Comparison of ENCODE assay signal across 20 cellular contexts in genomic region chr18:48698707-48699106, GRCh38.
DNase-seq lines count a peak whose midpoint lies in the region; ATAC-seq and TF ChIP-seq lines count a peak whose summit lies in the region.
"Had no signal": no experiment of that assay in that cellular context is flagged by ENCODE, and none has a peak within 500 bp of the region (broad histone marks: within the 10 kb centered on the region; RNA-seq: fewer than 3 reads in every experiment).

No MANE protein-coding gene starts in this region.

- H3K4me1 ChIP-seq in CD8-positive, alpha-beta T cell (ENCODE audit: insufficient read depth, low read length) = no peaks in the 10 kb centered on the region
- H3K4me1 ChIP-seq: upper lobe of right lung had no signal

- POLR2A ChIA-PET in CD8-positive, alpha-beta T cell (lab: Charles Lee) = no interaction called here

- peak; percentile 82 for DNase-seq in activated CD8-positive, alpha-beta memory T cell treated with anti-CD3 and anti-CD28 coated beads, Interleukin-2, amount 10 ng/mL, durations not matched to agents 7 days and 5 days
- DNase-seq in activated CD8-positive, alpha-beta memory T cell treated with anti-CD3 and anti-CD28 coated beads for 24 hours = no peak
- peak; percentile 13 for DNase-seq in SKM-1 (lab: John Stamatoyannopoulos, UW; ENCODE audit: unreplicated experiment)
- peak in 1 of 2 donors; percentile 58 for DNase-seq in stimulated activated effector memory CD8-positive, alpha-beta T cell treated with anti-CD3 and anti-CD28 coated beads, Interleukin-12 subunit alpha, Interleukin-12 subunit beta, amount 100 ng/mL, for 72 hours (ENCODE audit: low spot score in 2 of 2)
- DNase-seq in activated naive CD4-positive, alpha-beta T cell treated with Interleukin-2 at 50 U/mL for 16 hours = no peak
- DNase-seq in CD8-positive, alpha-beta T cell = no peak
- DNase-seq: activated CD4-positive, alpha-beta T cell treated with anti-CD3 and anti-CD28 coated beads for 36 hours; activated T-cell treated with anti-CD3 and anti-CD28 coated beads, Interleukin-2, amount 50 U/mL, for 1 hour; effector memory CD8-positive, alpha-beta T cell; hypothalamus; left cardiac atrium; NCI-H1092 treated with DMSO at 0.1 percent for 48 hours; ovary; Right ventricle myocardium superior; stimulated activated CD4-positive, alpha-beta T cell treated with anti-CD3 and anti-CD28 coated beads, Interleukin-4, amount 100 ng/mL, for 4 hours; T-helper 17 cell; upper lobe of right lung had no signal

- peaks cover 2% of the 10 kb centered on the region for H3K27me3 Mint-ChIP-seq in activated CD8-positive, alpha-beta memory T cell treated with anti-CD3 and anti-CD28 coated beads, Interleukin-2, amount 10 ng/mL, durations not matched to agents 7 days and 5 days
- no peaks in the 10 kb centered on the region for H3K27me3 Mint-ChIP-seq in CD8-positive, alpha-beta T cell (ENCODE audit: low read depth)
- H3K27me3 Mint-ChIP-seq: activated CD4-positive, alpha-beta T cell treated with anti-CD3 and anti-CD28 coated beads for 36 hours; effector memory CD8-positive, alpha-beta T cell had no signal

- peak; percentile 72 for ATAC-seq in activated CD8-positive, alpha-beta memory T cell treated with anti-CD3 and anti-CD28 coated beads, Interleukin-2, amount 10 ng/mL, durations not matched to agents 7 days and 5 days
- ATAC-seq in HG02885 (IDR thresholded peaks at IDR 0.05; ENCODE audit: poor library complexity, unreplicated experiment) = peak; percentile 42
- ATAC-seq in stimulated activated effector memory CD8-positive, alpha-beta T cell treated with anti-CD3 and anti-CD28 coated beads, Interleukin-12 subunit alpha, Interleukin-12 subunit beta, amount 100 ng/mL, for 72 hours = peak; percentile 80
- no peak for ATAC-seq in CD8-positive, alpha-beta T cell
- no peak for ATAC-seq in HG03095 (IDR thresholded peaks at IDR 0.05; ENCODE audit: unreplicated experiment)
- ATAC-seq: activated CD4-positive, alpha-beta T cell treated with anti-CD3 and anti-CD28 coated beads for 36 hours; effector memory CD8-positive, alpha-beta T cell; HepG2; T-helper 17 cell; upper lobe of right lung had no signal

- no peak overlapping the region for H3K27ac ChIP-seq in CD8-positive, alpha-beta T cell (ENCODE audit: low read depth, low read length)
- H3K27ac ChIP-seq: ovary, upper lobe of right lung had no signal

- peak overlapping the region; percentile 24 for H3K27ac Mint-ChIP-seq in activated CD8-positive, alpha-beta memory T cell treated with anti-CD3 and anti-CD28 coated beads, Interleukin-2, amount 10 ng/mL, durations not matched to agents 7 days and 5 days
- no peak overlapping the region for H3K27ac Mint-ChIP-seq in stimulated activated effector memory CD8-positive, alpha-beta T cell treated with anti-CD3 and anti-CD28 coated beads, Interleukin-12 subunit alpha, Interleukin-12 subunit beta, amount 100 ng/mL, for 72 hours
- no peak overlapping the region for H3K27ac Mint-ChIP-seq in CD8-positive, alpha-beta T cell
- H3K27ac Mint-ChIP-seq: activated CD4-positive, alpha-beta T cell treated with anti-CD3 and anti-CD28 coated beads for 36 hours; effector memory CD8-positive, alpha-beta T cell; T-helper 17 cell had no signal

- CTCF ChIA-PET in activated CD8-positive, alpha-beta memory T cell treated with anti-CD3 and anti-CD28 coated beads, Interleukin-2, amount 10 ng/mL, durations not matched to agents 7 days and 5 days (lab: Charles Lee) = interaction anchor here (0.8 to 1.7 kb wide), 4 partner anchors 10 to 25 kb away, joined by 3 to 4 read pairs (median 3); no protein-coding TSS in a partner anchor
- CTCF ChIA-PET in CD8-positive, alpha-beta T cell (lab: Charles Lee) = interaction anchor here (0.6 kb wide), 1 partner anchor 686 kb away, joined by 3 read pairs; no protein-coding TSS in a partner anchor

- no peaks in the 10 kb centered on the region for H3K36me3 ChIP-seq in CD8-positive, alpha-beta T cell (ENCODE audit: insufficient read depth, low read length)
- H3K36me3 ChIP-seq: ovary, upper lobe of right lung had no signal

- H3K4me3 Mint-ChIP-seq in activated CD8-positive, alpha-beta memory T cell treated with anti-CD3 and anti-CD28 coated beads, Interleukin-2, amount 10 ng/mL, durations not matched to agents 7 days and 5 days = no peak overlapping the region
- no peak overlapping the region for H3K4me3 Mint-ChIP-seq in stimulated activated effector memory CD8-positive, alpha-beta T cell treated with anti-CD3 and anti-CD28 coated beads, Interleukin-12 subunit alpha, Interleukin-12 subunit beta, amount 100 ng/mL, for 72 hours
- no peak overlapping the region for H3K4me3 Mint-ChIP-seq in CD8-positive, alpha-beta T cell
- H3K4me3 Mint-ChIP-seq: activated CD4-positive, alpha-beta T cell treated with anti-CD3 and anti-CD28 coated beads for 36 hours; effector memory CD8-positive, alpha-beta T cell; T-helper 17 cell had no signal

- H3K4me3 ChIP-seq in CD8-positive, alpha-beta T cell (ENCODE audit: low read depth, low read length) = no peak overlapping the region
- H3K4me3 ChIP-seq: ovary, upper lobe of right lung had no signal

- H3K4me1 Mint-ChIP-seq in activated CD8-positive, alpha-beta memory T cell treated with anti-CD3 and anti-CD28 coated beads, Interleukin-2, amount 10 ng/mL, durations not matched to agents 7 days and 5 days = peaks cover 56% of the 10 kb centered on the region
- H3K4me1 Mint-ChIP-seq in stimulated activated effector memory CD8-positive, alpha-beta T cell treated with anti-CD3 and anti-CD28 coated beads, Interleukin-12 subunit alpha, Interleukin-12 subunit beta, amount 100 ng/mL, for 72 hours = peaks cover 39% of the 10 kb centered on the region
- H3K4me1 Mint-ChIP-seq in CD8-positive, alpha-beta T cell (ENCODE audit: low read depth) = no peaks in the 10 kb centered on the region
- H3K4me1 Mint-ChIP-seq: activated CD4-positive, alpha-beta T cell treated with anti-CD3 and anti-CD28 coated beads for 36 hours had no signal

- no peaks in the 10 kb centered on the region for H3K9me3 ChIP-seq in CD8-positive, alpha-beta T cell (ENCODE audit: low read length)
- H3K9me3 ChIP-seq: ovary, upper lobe of right lung had no signal

- intact Hi-C loops in CD8-positive, alpha-beta T cell (cut with DNase I, micrococcal nuclease) = no loop called here

- H3K36me3 Mint-ChIP-seq in activated CD8-positive, alpha-beta memory T cell treated with anti-CD3 and anti-CD28 coated beads, Interleukin-2, amount 10 ng/mL, durations not matched to agents 7 days and 5 days = no peaks in the 10 kb centered on the region
- peaks cover 7% of the 10 kb centered on the region for H3K36me3 Mint-ChIP-seq in stimulated activated effector memory CD8-positive, alpha-beta T cell treated with anti-CD3 and anti-CD28 coated beads, Interleukin-12 subunit alpha, Interleukin-12 subunit beta, amount 100 ng/mL, for 72 hours
- no peaks in the 10 kb centered on the region for H3K36me3 Mint-ChIP-seq in CD8-positive, alpha-beta T cell

- no peaks in the 10 kb centered on the region for H3K9me3 Mint-ChIP-seq in activated CD8-positive, alpha-beta memory T cell treated with anti-CD3 and anti-CD28 coated beads, Interleukin-2, amount 10 ng/mL, durations not matched to agents 7 days and 5 days (ENCODE audit: low read depth)
- H3K9me3 Mint-ChIP-seq in stimulated activated effector memory CD8-positive, alpha-beta T cell treated with anti-CD3 and anti-CD28 coated beads, Interleukin-12 subunit alpha, Interleukin-12 subunit beta, amount 100 ng/mL, for 72 hours = no peaks in the 10 kb centered on the region
- no peaks in the 10 kb centered on the region for H3K9me3 Mint-ChIP-seq in CD8-positive, alpha-beta T cell
- H3K9me3 Mint-ChIP-seq: effector memory CD8-positive, alpha-beta T cell had no signal

- no peak for TF ChIP-seq CTCF in CD8-positive, alpha-beta T cell (IDR thresholded peaks at IDR 0.05)

- H3K27me3 ChIP-seq in CD8-positive, alpha-beta T cell (ENCODE audit: insufficient read depth, low read length) = no peaks in the 10 kb centered on the region
- H3K27me3 ChIP-seq: ovary, upper lobe of right lung had no signal

Comparison
In these comparisons a context has a peak if more than half of its experiments do, and no peak if none do; other contexts are left out.
1. DNase-seq: peak in activated CD8-positive, alpha-beta memory T cell treated with anti-CD3 and anti-CD28 coated beads, Interleukin-2, amount 10 ng/mL, durations not matched to agents 7 days and 5 days (single experiment) and SKM-1 (single experiment); none in activated CD8-positive, alpha-beta memory T cell treated with anti-CD3 and anti-CD28 coated beads for 24 hours (single experiment), activated naive CD4-positive, alpha-beta T cell treated with Interleukin-2 at 50 U/mL for 16 hours (single experiment) and CD8-positive, alpha-beta T cell (0 of 7).
2. ATAC-seq: peak in activated CD8-positive, alpha-beta memory T cell treated with anti-CD3 and anti-CD28 coated beads, Interleukin-2, amount 10 ng/mL, durations not matched to agents 7 days and 5 days (single experiment), HG02885 (single experiment) and stimulated activated effector memory CD8-positive, alpha-beta T cell treated with anti-CD3 and anti-CD28 coated beads, Interleukin-12 subunit alpha, Interleukin-12 subunit beta, amount 100 ng/mL, for 72 hours (single experiment); none in CD8-positive, alpha-beta T cell (single experiment) and HG03095 (single experiment).